Comparison of ENCODE assay signal across 3 cellular contexts in the genomic region with DNA sequence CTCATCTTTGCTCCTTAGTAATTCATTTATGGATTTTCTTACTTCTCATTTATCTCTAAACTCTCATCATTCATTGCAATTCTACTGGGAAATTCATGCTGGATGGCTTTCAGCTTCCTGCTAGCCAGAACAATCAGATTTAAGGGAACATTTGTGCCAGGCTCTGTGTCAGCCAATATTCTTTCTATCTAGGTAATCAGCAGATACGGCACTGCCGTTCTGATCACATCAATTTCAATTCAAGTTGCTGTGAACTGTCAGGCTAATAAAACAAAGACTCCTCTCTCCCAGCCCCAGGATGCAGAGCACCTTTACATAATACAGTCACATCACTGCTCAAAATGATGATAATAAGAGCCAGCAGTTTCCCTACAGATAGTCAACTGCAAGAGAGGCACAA.
TF ChIP-seq lines count a peak whose summit lies in the region.

No MANE protein-coding gene starts in this region.

TF ChIP-seq in SK-N-SH, 30 proteins besides CTCF, POLR2A, EP300 and RAD21 (continued from another document):
- no peak for TF ChIP-seq SIN3A (IDR thresholded peaks at IDR 0.05; ENCODE audit: borderline replicate concordance, low read depth, low read length)
- TF ChIP-seq GABPA (IDR thresholded peaks at IDR 0.05; ENCODE audit: low read depth), result no peak
- no peak for TF ChIP-seq PBX3 (IDR thresholded peaks at IDR 0.05)
- TF ChIP-seq SMC3 (IDR thresholded peaks at IDR 0.05; ENCODE audit: low read depth, low read length), result no peak
- TF ChIP-seq JUND (IDR thresholded peaks at IDR 0.05), result no peak
- no peak for TF ChIP-seq RXRA (IDR thresholded peaks at IDR 0.05; ENCODE audit: borderline replicate concordance, low read depth)
- no peak for TF ChIP-seq USF1 (IDR thresholded peaks at IDR 0.05; ENCODE audit: borderline replicate concordance, low read depth)
- TF ChIP-seq POLR2AphosphoS5 (IDR thresholded peaks at IDR 0.05; ENCODE audit: low read depth, low read length), result no peak
- no peak for TF ChIP-seq ELF1 (IDR thresholded peaks at IDR 0.05)
- no peak for TF ChIP-seq MEF2A (IDR thresholded peaks at IDR 0.05; ENCODE audit: borderline replicate concordance, low read depth)
- TF ChIP-seq, protein P1, sequence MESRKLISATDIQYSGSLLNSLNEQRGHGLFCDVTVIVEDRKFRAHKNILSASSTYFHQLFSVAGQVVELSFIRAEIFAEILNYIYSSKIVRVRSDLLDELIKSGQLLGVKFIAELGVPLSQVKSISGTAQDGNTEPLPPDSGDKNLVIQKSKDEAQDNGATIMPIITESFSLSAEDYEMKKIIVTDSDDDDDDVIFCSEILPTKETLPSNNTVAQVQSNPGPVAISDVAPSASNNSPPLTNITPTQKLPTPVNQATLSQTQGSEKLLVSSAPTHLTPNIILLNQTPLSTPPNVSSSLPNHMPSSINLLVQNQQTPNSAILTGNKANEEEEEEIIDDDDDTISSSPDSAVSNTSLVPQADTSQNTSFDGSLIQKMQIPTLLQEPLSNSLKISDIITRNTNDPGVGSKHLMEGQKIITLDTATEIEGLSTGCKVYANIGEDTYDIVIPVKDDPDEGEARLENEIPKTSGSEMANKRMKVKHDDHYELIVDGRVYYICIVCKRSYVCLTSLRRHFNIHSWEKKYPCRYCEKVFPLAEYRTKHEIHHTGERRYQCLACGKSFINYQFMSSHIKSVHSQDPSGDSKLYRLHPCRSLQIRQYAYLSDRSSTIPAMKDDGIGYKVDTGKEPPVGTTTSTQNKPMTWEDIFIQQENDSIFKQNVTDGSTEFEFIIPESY (IDR thresholded peaks at IDR 0.05; ENCODE audit: borderline replicate concordance, low read depth), result no peak
- TF ChIP-seq GATA2 (CRISPR knock-in tag; IDR thresholded peaks at IDR 0.05), result peak; percentile 95
- no peak for TF ChIP-seq YY1 (IDR thresholded peaks at IDR 0.05; ENCODE audit: low read depth)
- no peak for TF ChIP-seq TEAD4 (IDR thresholded peaks at IDR 0.05; ENCODE audit: borderline replicate concordance, insufficient read depth)
- no peak for TF ChIP-seq RFX5 (IDR thresholded peaks at IDR 0.05; ENCODE audit: low read length)
- TF ChIP-seq RCOR1 (IDR thresholded peaks at IDR 0.05; ENCODE audit: low read length), result peak; percentile 67; the same call in 1 of the 2 replicates
- TF ChIP-seq, protein P2, sequence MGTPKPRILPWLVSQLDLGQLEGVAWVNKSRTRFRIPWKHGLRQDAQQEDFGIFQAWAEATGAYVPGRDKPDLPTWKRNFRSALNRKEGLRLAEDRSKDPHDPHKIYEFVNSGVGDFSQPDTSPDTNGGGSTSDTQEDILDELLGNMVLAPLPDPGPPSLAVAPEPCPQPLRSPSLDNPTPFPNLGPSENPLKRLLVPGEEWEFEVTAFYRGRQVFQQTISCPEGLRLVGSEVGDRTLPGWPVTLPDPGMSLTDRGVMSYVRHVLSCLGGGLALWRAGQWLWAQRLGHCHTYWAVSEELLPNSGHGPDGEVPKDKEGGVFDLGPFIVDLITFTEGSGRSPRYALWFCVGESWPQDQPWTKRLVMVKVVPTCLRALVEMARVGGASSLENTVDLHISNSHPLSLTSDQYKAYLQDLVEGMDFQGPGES (IDR thresholded peaks at IDR 0.05; ENCODE audit: low read depth, low read length), result no peak

TF ChIP-seq in SK-N-SH treated with all-trans-retinoic acid at 6 μM for 48 hours, 23 proteins besides CTCF, POLR2A, EP300 and RAD21 (continued from another document):
- TF ChIP-seq POU6F1 (CRISPR knock-in tag; IDR thresholded peaks at IDR 0.05; ENCODE audit: borderline replicate concordance, low read depth) (no peak), ESRRG (CRISPR knock-in tag; IDR thresholded peaks at IDR 0.05) (no peak), ZNF8 (CRISPR knock-in tag; IDR thresholded peaks at IDR 0.05) (no peak), PPARA (CRISPR knock-in tag; IDR thresholded peaks at IDR 0.05; ENCODE audit: borderline replicate concordance) (no peak), RARB (CRISPR knock-in tag; IDR thresholded peaks at IDR 0.05) (no peak)
- TF ChIP-seq, protein P3, sequence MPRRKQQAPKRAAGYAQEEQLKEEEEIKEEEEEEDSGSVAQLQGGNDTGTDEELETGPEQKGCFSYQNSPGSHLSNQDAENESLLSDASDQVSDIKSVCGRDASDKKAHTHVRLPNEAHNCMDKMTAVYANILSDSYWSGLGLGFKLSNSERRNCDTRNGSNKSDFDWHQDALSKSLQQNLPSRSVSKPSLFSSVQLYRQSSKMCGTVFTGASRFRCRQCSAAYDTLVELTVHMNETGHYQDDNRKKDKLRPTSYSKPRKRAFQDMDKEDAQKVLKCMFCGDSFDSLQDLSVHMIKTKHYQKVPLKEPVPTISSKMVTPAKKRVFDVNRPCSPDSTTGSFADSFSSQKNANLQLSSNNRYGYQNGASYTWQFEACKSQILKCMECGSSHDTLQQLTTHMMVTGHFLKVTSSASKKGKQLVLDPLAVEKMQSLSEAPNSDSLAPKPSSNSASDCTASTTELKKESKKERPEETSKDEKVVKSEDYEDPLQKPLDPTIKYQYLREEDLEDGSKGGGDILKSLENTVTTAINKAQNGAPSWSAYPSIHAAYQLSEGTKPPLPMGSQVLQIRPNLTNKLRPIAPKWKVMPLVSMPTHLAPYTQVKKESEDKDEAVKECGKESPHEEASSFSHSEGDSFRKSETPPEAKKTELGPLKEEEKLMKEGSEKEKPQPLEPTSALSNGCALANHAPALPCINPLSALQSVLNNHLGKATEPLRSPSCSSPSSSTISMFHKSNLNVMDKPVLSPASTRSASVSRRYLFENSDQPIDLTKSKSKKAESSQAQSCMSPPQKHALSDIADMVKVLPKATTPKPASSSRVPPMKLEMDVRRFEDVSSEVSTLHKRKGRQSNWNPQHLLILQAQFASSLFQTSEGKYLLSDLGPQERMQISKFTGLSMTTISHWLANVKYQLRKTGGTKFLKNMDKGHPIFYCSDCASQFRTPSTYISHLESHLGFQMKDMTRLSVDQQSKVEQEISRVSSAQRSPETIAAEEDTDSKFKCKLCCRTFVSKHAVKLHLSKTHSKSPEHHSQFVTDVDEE (CRISPR knock-in tag; IDR thresholded peaks at IDR 0.05), result no peak

TF ChIP-seq in neural cell, 6 proteins besides CTCF, POLR2A, EP300 and RAD21 (continued from another document):
- TF ChIP-seq, protein P4, sequence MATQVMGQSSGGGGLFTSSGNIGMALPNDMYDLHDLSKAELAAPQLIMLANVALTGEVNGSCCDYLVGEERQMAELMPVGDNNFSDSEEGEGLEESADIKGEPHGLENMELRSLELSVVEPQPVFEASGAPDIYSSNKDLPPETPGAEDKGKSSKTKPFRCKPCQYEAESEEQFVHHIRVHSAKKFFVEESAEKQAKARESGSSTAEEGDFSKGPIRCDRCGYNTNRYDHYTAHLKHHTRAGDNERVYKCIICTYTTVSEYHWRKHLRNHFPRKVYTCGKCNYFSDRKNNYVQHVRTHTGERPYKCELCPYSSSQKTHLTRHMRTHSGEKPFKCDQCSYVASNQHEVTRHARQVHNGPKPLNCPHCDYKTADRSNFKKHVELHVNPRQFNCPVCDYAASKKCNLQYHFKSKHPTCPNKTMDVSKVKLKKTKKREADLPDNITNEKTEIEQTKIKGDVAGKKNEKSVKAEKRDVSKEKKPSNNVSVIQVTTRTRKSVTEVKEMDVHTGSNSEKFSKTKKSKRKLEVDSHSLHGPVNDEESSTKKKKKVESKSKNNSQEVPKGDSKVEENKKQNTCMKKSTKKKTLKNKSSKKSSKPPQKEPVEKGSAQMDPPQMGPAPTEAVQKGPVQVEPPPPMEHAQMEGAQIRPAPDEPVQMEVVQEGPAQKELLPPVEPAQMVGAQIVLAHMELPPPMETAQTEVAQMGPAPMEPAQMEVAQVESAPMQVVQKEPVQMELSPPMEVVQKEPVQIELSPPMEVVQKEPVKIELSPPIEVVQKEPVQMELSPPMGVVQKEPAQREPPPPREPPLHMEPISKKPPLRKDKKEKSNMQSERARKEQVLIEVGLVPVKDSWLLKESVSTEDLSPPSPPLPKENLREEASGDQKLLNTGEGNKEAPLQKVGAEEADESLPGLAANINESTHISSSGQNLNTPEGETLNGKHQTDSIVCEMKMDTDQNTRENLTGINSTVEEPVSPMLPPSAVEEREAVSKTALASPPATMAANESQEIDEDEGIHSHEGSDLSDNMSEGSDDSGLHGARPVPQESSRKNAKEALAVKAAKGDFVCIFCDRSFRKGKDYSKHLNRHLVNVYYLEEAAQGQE (IDR thresholded peaks at IDR 0.05; ENCODE audit: borderline replicate concordance), result no peak
- no peak for TF ChIP-seq SMC3 (conservative IDR thresholded peaks at IDR 0.05; ENCODE audit: poor library complexity)
TF ChIP-seq in neural cell: peak in this region for 0.
